Comparison of ENCODE assay signal across 8 cellular contexts in the genomic region with DNA sequence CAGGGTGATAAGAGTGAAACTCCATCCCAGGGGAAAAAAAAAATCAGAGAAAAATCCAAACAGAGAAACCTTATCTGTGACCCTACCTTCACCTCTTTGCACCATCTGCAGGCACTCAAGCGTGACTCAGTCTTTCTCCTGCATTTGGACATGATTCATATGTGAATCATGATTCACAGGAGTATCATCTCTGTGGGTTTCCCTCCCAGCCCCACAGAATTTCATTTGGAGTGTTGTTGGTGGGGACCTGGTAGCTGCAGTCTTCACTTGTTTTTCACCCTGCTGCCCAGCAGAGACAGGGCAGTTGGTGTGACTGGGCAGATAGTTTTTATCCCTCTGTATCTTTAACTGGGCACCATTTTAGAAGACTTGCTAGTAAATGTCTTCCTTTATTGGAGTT.
DNase-seq lines count a peak whose midpoint lies in the region; ATAC-seq and TF ChIP-seq lines count a peak whose summit lies in the region.

No MANE protein-coding gene starts in this region.

- peak overlapping the region in 1 of 2 experiments; percentile 59 for H3K4me3 ChIP-seq in mesenchymal stem cell (ENCODE audit: insufficient read depth in 1 of 2, low read depth in 1 of 2, low read length in 2 of 2)

- H3K23ac ChIP-seq in mesenchymal stem cell (ENCODE audit: low read length in 2 of 2): no peak overlapping the region

- H2AK5ac ChIP-seq in mesenchymal stem cell (ENCODE audit: low read length, severe bottlenecking): no peak overlapping the region

- no peaks in the 10 kb centered on the region for H3K27me3 ChIP-seq in mesenchymal stem cell (ENCODE audit: control insufficient read depth in 1 of 2, insufficient read depth in 1 of 2, low read length in 2 of 2)

- H3K36me3 Mint-ChIP-seq in glutamatergic neuron (ENCODE audit: unreplicated experiment): no peaks in the 10 kb centered on the region

- peak overlapping the region; percentile 68 for H3K9ac ChIP-seq in mesenchymal stem cell (ENCODE audit: low read length)

- no peaks in the 10 kb centered on the region for H3K4me1 Mint-ChIP-seq in glutamatergic neuron (ENCODE audit: low read depth, unreplicated experiment)

- H4K91ac ChIP-seq in mesenchymal stem cell (ENCODE audit: low read length): no peak overlapping the region

- H3K14ac ChIP-seq in mesenchymal stem cell (ENCODE audit: low read length in 2 of 2): no peak overlapping the region

- no peak overlapping the region for H3K4me2 ChIP-seq in mesenchymal stem cell (ENCODE audit: low read length, poor library complexity, severe bottlenecking)

- no CpG with 5 or more reads among the region's 1 CpG for WGBS in mesenchymal stem cell

- no peak overlapping the region for H2BK12ac ChIP-seq in mesenchymal stem cell (ENCODE audit: low read length in 2 of 2)

- peak; percentile 91 for DNase-seq in Daoy (ENCODE audit: low read depth)
- DNase-seq in NCI-H146 treated with DMSO at 0.1 percent for 48 hours (lab: John Stamatoyannopoulos, UW; ENCODE audit: unreplicated experiment): peak; percentile 4
- peak; percentile 51 for DNase-seq in activated naive CD4-positive, alpha-beta T cell treated with anti-CD3 and anti-CD28 coated beads, Interleukin-2, amount 50 U/mL, for 16 hours
- DNase-seq in mesenchymal stem cell: peak; percentile 94
- DNase-seq in glutamatergic neuron: no peak

- H2BK120ac ChIP-seq in mesenchymal stem cell (ENCODE audit: low read depth, low read length): no peak overlapping the region

- peaks cover 2% of the 10 kb centered on the region for H3K79me1 ChIP-seq in mesenchymal stem cell (replicated peaks; ENCODE audit: low read length, poor library complexity, severe bottlenecking)

- H3K9me3 Mint-ChIP-seq in glutamatergic neuron (ENCODE audit: unreplicated experiment): no peaks in the 10 kb centered on the region

- H3K9me3 ChIP-seq in mesenchymal stem cell (ENCODE audit: control insufficient read depth, low read length): no peaks in the 10 kb centered on the region

- no peak overlapping the region for H2BK15ac ChIP-seq in mesenchymal stem cell (ENCODE audit: low read depth, poor library complexity, severe bottlenecking)

- TF ChIP-seq CTCF in glutamatergic neuron (IDR thresholded peaks at IDR 0.05; ENCODE audit: partially characterized antibody, unreplicated experiment): no peak

- no peak overlapping the region for H3K27ac ChIP-seq in mesenchymal stem cell (ENCODE audit: low read length, poor library complexity, severe bottlenecking)

- peaks cover 4% of the 10 kb centered on the region for H3K4me1 ChIP-seq in mesenchymal stem cell (ENCODE audit: control insufficient read depth, insufficient read depth, low read depth, low read length)

- ATAC-seq in HG03196 (IDR thresholded peaks at IDR 0.05; ENCODE audit: unreplicated experiment) (no peak), HG03378 (IDR thresholded peaks at IDR 0.05; ENCODE audit: unreplicated experiment) (no peak), HG02678 (IDR thresholded peaks at IDR 0.05; ENCODE audit: unreplicated experiment) (no peak)

- H3K27me3 Mint-ChIP-seq in glutamatergic neuron (ENCODE audit: unreplicated experiment): no peaks in the 10 kb centered on the region

- H3K36me3 ChIP-seq in mesenchymal stem cell (ENCODE audit: control insufficient read depth in 1 of 2, insufficient read depth in 2 of 2, low read depth in 1 of 2, low read length in 2 of 2): peaks cover 6 to 34% of the 10 kb centered on the region in 2 experiments

- no peak overlapping the region for H3K4ac ChIP-seq in mesenchymal stem cell (ENCODE audit: low read depth in 1 of 2, low read length in 2 of 2)

- H3K18ac ChIP-seq in mesenchymal stem cell (ENCODE audit: low read depth in 1 of 2, low read length in 2 of 2): no peak overlapping the region

- no peak overlapping the region for H2AFZ ChIP-seq in mesenchymal stem cell (ENCODE audit: low read depth, low read length)

- no peak overlapping the region for H3K27ac Mint-ChIP-seq in glutamatergic neuron (ENCODE audit: unreplicated experiment)

- H4K8ac ChIP-seq in mesenchymal stem cell (ENCODE audit: low read length): no peak overlapping the region

- no peak overlapping the region for H2BK5ac ChIP-seq in mesenchymal stem cell (ENCODE audit: low read depth, low read length, poor library complexity, severe bottlenecking)

- no peak overlapping the region for H3K4me3 Mint-ChIP-seq in glutamatergic neuron (ENCODE audit: unreplicated experiment)
